ENCODE assay signal across 2 cellular contexts in the genomic region with DNA sequence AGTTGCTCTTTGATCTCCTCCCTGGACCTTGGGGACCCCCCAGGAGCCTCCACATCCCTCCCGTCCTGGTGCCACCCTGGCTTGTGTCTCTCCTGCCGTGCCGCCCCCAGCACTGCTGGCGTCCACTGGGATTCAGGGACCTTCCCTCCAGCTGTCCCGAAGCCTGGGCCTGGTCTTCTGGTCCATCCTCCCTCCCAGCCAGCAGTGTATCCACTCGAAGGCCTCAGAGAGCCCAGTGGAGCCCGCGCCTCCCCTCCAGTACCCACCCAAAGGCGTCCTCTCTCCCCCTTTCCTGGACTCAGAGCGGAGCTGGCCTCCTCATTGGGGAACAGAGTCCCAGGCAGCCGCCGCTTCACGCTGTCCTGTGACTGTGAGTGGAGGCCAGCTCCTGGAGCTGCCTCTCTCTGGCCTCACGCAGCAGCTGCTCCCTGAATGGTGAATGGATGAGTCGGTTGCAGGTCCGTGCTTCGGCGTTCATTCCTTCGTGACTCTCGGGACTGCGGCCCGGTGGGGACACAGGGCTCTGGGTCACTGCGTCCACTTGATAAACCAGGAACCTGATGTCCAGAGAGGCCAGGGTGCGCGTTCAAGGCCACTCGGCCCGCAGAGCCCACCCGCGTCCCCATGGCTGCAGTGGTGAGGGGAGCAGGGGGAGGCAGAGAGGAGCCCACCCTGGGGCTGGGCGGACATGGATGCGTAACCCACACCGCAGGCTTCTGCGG.
A peak's percentile ranks its signal among the peaks of the same experiment; 100 is the strongest.
TF ChIP-seq lines count a peak whose summit lies in the region.

No MANE protein-coding gene starts in this region.

TF ChIP-seq in IMR-90, 13 proteins besides CTCF, POLR2A, EP300 and RAD21:
- TF ChIP-seq, protein P1, sequence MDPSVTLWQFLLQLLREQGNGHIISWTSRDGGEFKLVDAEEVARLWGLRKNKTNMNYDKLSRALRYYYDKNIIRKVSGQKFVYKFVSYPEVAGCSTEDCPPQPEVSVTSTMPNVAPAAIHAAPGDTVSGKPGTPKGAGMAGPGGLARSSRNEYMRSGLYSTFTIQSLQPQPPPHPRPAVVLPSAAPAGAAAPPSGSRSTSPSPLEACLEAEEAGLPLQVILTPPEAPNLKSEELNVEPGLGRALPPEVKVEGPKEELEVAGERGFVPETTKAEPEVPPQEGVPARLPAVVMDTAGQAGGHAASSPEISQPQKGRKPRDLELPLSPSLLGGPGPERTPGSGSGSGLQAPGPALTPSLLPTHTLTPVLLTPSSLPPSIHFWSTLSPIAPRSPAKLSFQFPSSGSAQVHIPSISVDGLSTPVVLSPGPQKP (IDR thresholded peaks at IDR 0.05; ENCODE audit: borderline replicate concordance, low read depth, low read length), result no peak
- TF ChIP-seq RCOR1 (IDR thresholded peaks at IDR 0.05; ENCODE audit: insufficient replicate concordance, low read length) (no peak), FOS (IDR thresholded peaks at IDR 0.05; ENCODE audit: low read depth, low read length) (no peak), CEBPB (IDR thresholded peaks at IDR 0.05; ENCODE audit: low read depth, low read length) (no peak), NFE2L2 (IDR thresholded peaks at IDR 0.05; ENCODE audit: low read depth, low read length) (no peak), MXI1 (IDR thresholded peaks at IDR 0.05; ENCODE audit: borderline replicate concordance, low read depth, low read length) (no peak), BHLHE40 (IDR thresholded peaks at IDR 0.05; ENCODE audit: low read depth, low read length) (no peak), MAFK (IDR thresholded peaks at IDR 0.05; ENCODE audit: low read depth, low read length) (no peak), CHD1 (IDR thresholded peaks at IDR 0.05; ENCODE audit: low read depth, low read length) (no peak), SMC3 (IDR thresholded peaks at IDR 0.05; ENCODE audit: low read depth, low read length) (no peak), RFX5 (IDR thresholded peaks at IDR 0.05; ENCODE audit: low read depth, low read length) (no peak), MAZ (IDR thresholded peaks at IDR 0.05; ENCODE audit: borderline replicate concordance, low read depth, low read length) (no peak)
- TF ChIP-seq, protein P2, sequence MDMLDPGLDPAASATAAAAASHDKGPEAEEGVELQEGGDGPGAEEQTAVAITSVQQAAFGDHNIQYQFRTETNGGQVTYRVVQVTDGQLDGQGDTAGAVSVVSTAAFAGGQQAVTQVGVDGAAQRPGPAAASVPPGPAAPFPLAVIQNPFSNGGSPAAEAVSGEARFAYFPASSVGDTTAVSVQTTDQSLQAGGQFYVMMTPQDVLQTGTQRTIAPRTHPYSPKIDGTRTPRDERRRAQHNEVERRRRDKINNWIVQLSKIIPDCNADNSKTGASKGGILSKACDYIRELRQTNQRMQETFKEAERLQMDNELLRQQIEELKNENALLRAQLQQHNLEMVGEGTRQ (IDR thresholded peaks at IDR 0.05; ENCODE audit: low read depth, low read length), result no peak

TF ChIP-seq in H1, 55 proteins besides CTCF, POLR2A, EP300 and RAD21:
- TF ChIP-seq EZH2 (IDR thresholded peaks at IDR 0.05; ENCODE audit: low read depth, low read length, severe bottlenecking), result peak; percentile 98
- TF ChIP-seq SIN3A (conservative IDR thresholded peaks at IDR 0.05 in 1 of 2, IDR thresholded peaks at IDR 0.05 in 1 of 2; ENCODE audit: low read depth in 1 of 2, low read length in 2 of 2), result no peak
- no peak for TF ChIP-seq TCF12 (IDR thresholded peaks at IDR 0.05; ENCODE audit: low read depth, low read length)
- no peak for TF ChIP-seq BCL11A (IDR thresholded peaks at IDR 0.05; ENCODE audit: low read depth in 2 of 2, low read length in 2 of 2)
- peak; percentile 99; the same call in 1 of the 2 replicates for TF ChIP-seq SUZ12 (IDR thresholded peaks at IDR 0.05; ENCODE audit: low read length)
- no peak for TF ChIP-seq SP1 (IDR thresholded peaks at IDR 0.05; ENCODE audit: low read depth, low read length)
